Comparison of ENCODE assay signal across 9 cellular contexts in the genomic region with DNA sequence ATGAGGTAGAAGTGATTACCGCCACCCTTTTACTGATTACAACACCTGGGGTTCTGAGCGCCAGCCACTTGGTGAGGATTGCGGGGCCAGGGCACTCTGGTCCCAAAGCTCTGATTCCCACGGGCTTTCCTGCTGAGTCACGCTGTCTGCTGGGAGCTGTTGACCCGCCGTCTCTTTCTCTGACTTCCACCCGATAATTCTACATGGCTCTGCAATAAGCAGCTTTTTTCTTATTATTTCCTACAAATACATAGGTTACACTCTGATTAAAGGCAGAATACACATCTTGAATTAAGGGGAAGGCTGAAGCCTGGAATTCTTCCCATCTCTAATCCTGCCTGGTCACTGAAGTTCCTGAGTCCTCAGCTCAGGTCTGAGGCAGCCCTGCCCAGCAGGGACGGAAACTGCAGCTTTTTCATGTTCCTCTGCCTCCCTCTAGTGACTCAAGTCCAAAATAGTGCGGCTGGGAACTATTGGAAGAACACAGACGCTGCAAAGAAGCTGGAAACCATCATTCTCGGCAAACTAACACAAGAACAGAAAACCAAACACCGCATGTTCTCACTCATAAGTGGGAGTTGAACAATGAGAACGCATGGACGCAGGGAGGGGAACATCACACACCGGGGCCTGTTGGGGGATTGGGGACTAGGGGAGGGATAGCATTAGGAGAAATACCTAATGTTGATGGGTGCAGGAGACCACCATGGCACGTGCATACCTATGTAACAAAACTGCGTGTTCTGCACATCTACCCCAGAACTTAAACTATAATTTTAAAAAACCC.
DNase-seq lines count a peak whose midpoint lies in the region; ATAC-seq and FAIRE-seq lines count a peak whose summit lies in the region.
"Had no signal": no experiment of that assay in that cellular context is flagged by ENCODE, and none has a peak within 500 bp of the region (broad histone marks: within the 10 kb centered on the region; RNA-seq: fewer than 3 reads in every experiment).

No MANE protein-coding gene starts in this region.

- peaks cover 9% of the 10 kb centered on the region for H3K4me1 Mint-ChIP-seq in central memory CD8-positive, alpha-beta T cell

- H3K4me3 Mint-ChIP-seq in central memory CD8-positive, alpha-beta T cell: no peak overlapping the region

- H3K9ac ChIP-seq in skeletal muscle tissue (ENCODE audit: low read depth in 1 of 3, low read length in 3 of 3): peak overlapping the region; percentile 29 to 73 (median 66)

- H3K4me1 ChIP-seq in skeletal muscle tissue (ENCODE audit: control insufficient read depth in 3 of 3, insufficient read depth in 3 of 3, low read length in 3 of 3): peaks cover 8 to 33% (median 14%) of the 10 kb centered on the region in 3 donors

- peak overlapping the region; percentile 3 for H3K27ac Mint-ChIP-seq in central memory CD8-positive, alpha-beta T cell (ENCODE audit: low read depth)

- no peaks in the 10 kb centered on the region for H3K27me3 Mint-ChIP-seq in central memory CD8-positive, alpha-beta T cell

- FAIRE-seq in TTC549 (lab: Jason Lieb, UNC): peak; percentile 50
- FAIRE-seq: A204.1 had no signal

- peak; percentile 76 for ATAC-seq in HG02884 (IDR thresholded peaks at IDR 0.05; ENCODE audit: unreplicated experiment)
- ATAC-seq in central memory CD8-positive, alpha-beta T cell (replicated peaks; ENCODE audit: extremely low read depth, poor library complexity, severe bottlenecking): peak; percentile 71

- H3K36me3 ChIP-seq in skeletal muscle tissue (ENCODE audit: control insufficient read depth in 3 of 3, insufficient read depth in 3 of 3, low read length in 3 of 3): no peaks in the 10 kb centered on the region

- H3K4me3 ChIP-seq in skeletal muscle tissue (ENCODE audit: low read length in 3 of 3): peak overlapping the region; percentile 61 to 72 (median 70)

- no peaks in the 10 kb centered on the region for H3K27me3 ChIP-seq in skeletal muscle tissue (ENCODE audit: control insufficient read depth in 3 of 3, insufficient read depth in 3 of 3, low read length in 3 of 3)

- peaks cover 9% of the 10 kb centered on the region for H3K36me3 Mint-ChIP-seq in central memory CD8-positive, alpha-beta T cell (ENCODE audit: insufficient read depth)

- no peaks in the 10 kb centered on the region for H3K9me3 Mint-ChIP-seq in central memory CD8-positive, alpha-beta T cell

- no peaks in the 10 kb centered on the region for H3K9me3 ChIP-seq in skeletal muscle tissue (ENCODE audit: control insufficient read depth in 3 of 3, low read length in 3 of 3)

- peak overlapping the region; percentile 58 for H3K27ac ChIP-seq in skeletal muscle tissue (ENCODE audit: low read depth, low read length)

- DNase-seq in NCI-H1436 (lab: John Stamatoyannopoulos, UW) (peak; percentile 43), NCI-H1436 treated with DMSO at 0.1 percent for 48 hours (lab: John Stamatoyannopoulos, UW) (no peak), NCI-H2081 treated with DMSO at 0.1 percent for 48 hours (lab: John Stamatoyannopoulos, UW) (peak; percentile 2), iris pigment epithelial cell (ENCODE audit: low read depth) (peak; percentile 92)
- DNase-seq in central memory CD8-positive, alpha-beta T cell (ENCODE audit: low spot score in 2 of 2): peak; percentile 33 to 48
